18 cellular contexts compared by ENCODE assay signal in genomic region chr18:8003878-8004675, GRCh38.
DNase-seq lines count a peak whose midpoint lies in the region; ATAC-seq and TF ChIP-seq lines count a peak whose summit lies in the region.
"Had no signal": no experiment of that assay in that cellular context is flagged by ENCODE, and none has a peak within 500 bp of the region (broad histone marks: within the 10 kb centered on the region; RNA-seq: fewer than 3 reads in every experiment).

No MANE protein-coding gene starts in this region.

- TF ChIP-seq CTCF in CD8-positive, alpha-beta T cell (IDR thresholded peaks at IDR 0.05) = no peak

- peak; percentile 71 for DNase-seq in adipocyte (ENCODE audit: low read depth)
- peak; percentile 73 for DNase-seq in dermis blood vessel endothelial cell
- DNase-seq in right cardiac atrium = no peak
- DNase-seq in stromal cell of bone marrow (ENCODE audit: low read depth) = peak; percentile 68
- DNase-seq in ecto neural progenitor cell (ENCODE audit: low spot score) = no peak
- no peak for DNase-seq in CD8-positive, alpha-beta T cell
- DNase-seq in activated CD4-positive, alpha-beta T cell treated with anti-CD3 and anti-CD28 coated beads for 1 hour = no peak
- DNase-seq: activated CD8-positive, alpha-beta memory T cell treated with anti-CD3 and anti-CD28 coated beads, Interleukin-2, amount 10 ng/mL, durations not matched to agents 7 days and 5 days; activated effector memory CD4-positive, alpha-beta T cell treated with anti-CD3 and anti-CD28 coated beads, Interleukin-2, amount 50 U/mL, for 16 hours; KG1; NCI-H1417 treated with DMSO at 0.1 percent for 48 hours; NK-92 treated with Interleukin-12 subunit alpha and Interleukin-12 subunit beta, amount 100 ng/mL, for 24 hours; WERI-Rb-1 had no signal

- H3K9me3 ChIP-seq in adipocyte (ENCODE audit: control insufficient read depth, low read length) = no peaks in the 10 kb centered on the region
- H3K9me3 ChIP-seq in right cardiac atrium (ENCODE audit: control insufficient read depth, low read length) = no peaks in the 10 kb centered on the region
- no peaks in the 10 kb centered on the region for H3K9me3 ChIP-seq in CD8-positive, alpha-beta T cell (ENCODE audit: low read length)
- H3K9me3 ChIP-seq: ascending aorta; BLaER1 treated with 17β-estradiol and CSF1 and Interleukin-3, amounts not matched to agents 10 nM and 100 nM had no signal

- H3K27ac Mint-ChIP-seq in CD8-positive, alpha-beta T cell = no peak overlapping the region
- H3K27ac Mint-ChIP-seq: activated CD8-positive, alpha-beta memory T cell treated with anti-CD3 and anti-CD28 coated beads, Interleukin-2, amount 10 ng/mL, durations not matched to agents 7 days and 5 days; stimulated activated naive CD8-positive, alpha-beta T cell treated with anti-CD3 and anti-CD28 coated beads, Interleukin-15, Interleukin-2, amounts not matched to agents 100 ng/mL and 50 ng/mL, for 24 hours had no signal

- no peaks in the 10 kb centered on the region for H3K36me3 Mint-ChIP-seq in CD8-positive, alpha-beta T cell
- H3K36me3 Mint-ChIP-seq: activated CD8-positive, alpha-beta memory T cell treated with anti-CD3 and anti-CD28 coated beads, Interleukin-2, amount 10 ng/mL, durations not matched to agents 7 days and 5 days had no signal

- no peak overlapping the region for H3K9ac ChIP-seq in adipocyte (ENCODE audit: low read length)
- H3K9ac ChIP-seq: BLaER1 treated with 17β-estradiol and CSF1 and Interleukin-3, amounts not matched to agents 10 nM and 100 nM; parathyroid adenoma had no signal

- H3K36me3 ChIP-seq in adipocyte (ENCODE audit: control insufficient read depth, insufficient read depth, low read length, severe bottlenecking) = peaks cover 4% of the 10 kb centered on the region
- no peaks in the 10 kb centered on the region for H3K36me3 ChIP-seq in CD8-positive, alpha-beta T cell (ENCODE audit: insufficient read depth, low read length)
- H3K36me3 ChIP-seq: ascending aorta; BLaER1 treated with 17β-estradiol and CSF1 and Interleukin-3, amounts not matched to agents 10 nM and 100 nM; WERI-Rb-1 had no signal

- intact Hi-C loops in right cardiac atrium (cut with DNase I) = no loop called here
- intact Hi-C loops in CD8-positive, alpha-beta T cell (cut with DNase I, micrococcal nuclease) = no loop called here

- no peak overlapping the region for H3K27ac ChIP-seq in right cardiac atrium (ENCODE audit: low read length)
- H3K27ac ChIP-seq in CD8-positive, alpha-beta T cell (ENCODE audit: low read depth, low read length) = no peak overlapping the region
- H3K27ac ChIP-seq: ascending aorta; BLaER1 treated with 17β-estradiol and CSF1 and Interleukin-3, amounts not matched to agents 10 nM and 100 nM; parathyroid adenoma; RWPE1; WERI-Rb-1 had no signal

- no peaks in the 10 kb centered on the region for H3K27me3 Mint-ChIP-seq in CD8-positive, alpha-beta T cell (ENCODE audit: low read depth)
- H3K27me3 Mint-ChIP-seq: activated CD8-positive, alpha-beta memory T cell treated with anti-CD3 and anti-CD28 coated beads, Interleukin-2, amount 10 ng/mL, durations not matched to agents 7 days and 5 days; stimulated activated naive CD8-positive, alpha-beta T cell treated with anti-CD3 and anti-CD28 coated beads, Interleukin-15, Interleukin-2, amounts not matched to agents 100 ng/mL and 50 ng/mL, for 24 hours had no signal

- 40% methylated on average over 6 of the region's 6 CpGs for WGBS in right cardiac atrium

- CTCF ChIA-PET in CD8-positive, alpha-beta T cell (lab: Charles Lee) = no interaction called here

- H3K27me3 ChIP-seq in adipocyte (replicated peaks; ENCODE audit: control insufficient read depth, insufficient read depth, low read length) (no peaks in the 10 kb centered on the region), right cardiac atrium (ENCODE audit: control insufficient read depth, insufficient read depth) (no peaks in the 10 kb centered on the region)
- no peaks in the 10 kb centered on the region for H3K27me3 ChIP-seq in CD8-positive, alpha-beta T cell (ENCODE audit: insufficient read depth, low read length)
- H3K27me3 ChIP-seq: ascending aorta had no signal

- no peaks in the 10 kb centered on the region for H3K9me3 Mint-ChIP-seq in CD8-positive, alpha-beta T cell

- H3K4me1 ChIP-seq in adipocyte (ENCODE audit: control insufficient read depth, insufficient read depth, low read length) (peaks cover 12% of the 10 kb centered on the region), right cardiac atrium (ENCODE audit: control insufficient read depth, insufficient read depth, low read length) (peaks cover 11% of the 10 kb centered on the region)
- H3K4me1 ChIP-seq in CD8-positive, alpha-beta T cell (ENCODE audit: insufficient read depth, low read length) = no peaks in the 10 kb centered on the region
- H3K4me1 ChIP-seq: BLaER1 treated with 17β-estradiol and CSF1 and Interleukin-3, amounts not matched to agents 10 nM and 100 nM; parathyroid adenoma had no signal

- POLR2A ChIA-PET in CD8-positive, alpha-beta T cell (lab: Charles Lee) = no interaction called here

- no peaks in the 10 kb centered on the region for H3K4me1 Mint-ChIP-seq in CD8-positive, alpha-beta T cell (ENCODE audit: low read depth)
- H3K4me1 Mint-ChIP-seq: activated CD8-positive, alpha-beta memory T cell treated with anti-CD3 and anti-CD28 coated beads, Interleukin-2, amount 10 ng/mL, durations not matched to agents 7 days and 5 days had no signal

- peak overlapping the region; percentile 11 for H3K4me3 ChIP-seq in adipocyte (ENCODE audit: low read length)
- no peak overlapping the region for H3K4me3 ChIP-seq in right cardiac atrium (ENCODE audit: low read length)
- H3K4me3 ChIP-seq in CD8-positive, alpha-beta T cell (ENCODE audit: low read depth, low read length) = no peak overlapping the region
- H3K4me3 ChIP-seq: BLaER1 treated with 17β-estradiol and CSF1 and Interleukin-3, amounts not matched to agents 10 nM and 100 nM had no signal

- H3K4me3 Mint-ChIP-seq in CD8-positive, alpha-beta T cell = no peak overlapping the region
- H3K4me3 Mint-ChIP-seq: activated CD8-positive, alpha-beta memory T cell treated with anti-CD3 and anti-CD28 coated beads, Interleukin-2, amount 10 ng/mL, durations not matched to agents 7 days and 5 days; stimulated activated naive CD8-positive, alpha-beta T cell treated with anti-CD3 and anti-CD28 coated beads, Interleukin-15, Interleukin-2, amounts not matched to agents 100 ng/mL and 50 ng/mL, for 24 hours had no signal

- peak; percentile 73 to 77 for ATAC-seq in right cardiac atrium
- ATAC-seq in CD8-positive, alpha-beta T cell = no peak
- ATAC-seq: activated CD8-positive, alpha-beta memory T cell treated with anti-CD3 and anti-CD28 coated beads, Interleukin-2, amount 10 ng/mL, durations not matched to agents 7 days and 5 days had no signal

Comparison
In these comparisons a context has a peak if more than half of its experiments do, and no peak if none do; other contexts are left out.
1. DNase-seq: peak in adipocyte (single experiment), dermis blood vessel endothelial cell (single experiment) and stromal cell of bone marrow (single experiment); none in right cardiac atrium (0 of 3), ecto neural progenitor cell (single experiment), CD8-positive, alpha-beta T cell (0 of 7) and activated CD4-positive, alpha-beta T cell treated with anti-CD3 and anti-CD28 coated beads for 1 hour (single experiment).